1 cellular context compared by ENCODE assay signal in the genomic region with DNA sequence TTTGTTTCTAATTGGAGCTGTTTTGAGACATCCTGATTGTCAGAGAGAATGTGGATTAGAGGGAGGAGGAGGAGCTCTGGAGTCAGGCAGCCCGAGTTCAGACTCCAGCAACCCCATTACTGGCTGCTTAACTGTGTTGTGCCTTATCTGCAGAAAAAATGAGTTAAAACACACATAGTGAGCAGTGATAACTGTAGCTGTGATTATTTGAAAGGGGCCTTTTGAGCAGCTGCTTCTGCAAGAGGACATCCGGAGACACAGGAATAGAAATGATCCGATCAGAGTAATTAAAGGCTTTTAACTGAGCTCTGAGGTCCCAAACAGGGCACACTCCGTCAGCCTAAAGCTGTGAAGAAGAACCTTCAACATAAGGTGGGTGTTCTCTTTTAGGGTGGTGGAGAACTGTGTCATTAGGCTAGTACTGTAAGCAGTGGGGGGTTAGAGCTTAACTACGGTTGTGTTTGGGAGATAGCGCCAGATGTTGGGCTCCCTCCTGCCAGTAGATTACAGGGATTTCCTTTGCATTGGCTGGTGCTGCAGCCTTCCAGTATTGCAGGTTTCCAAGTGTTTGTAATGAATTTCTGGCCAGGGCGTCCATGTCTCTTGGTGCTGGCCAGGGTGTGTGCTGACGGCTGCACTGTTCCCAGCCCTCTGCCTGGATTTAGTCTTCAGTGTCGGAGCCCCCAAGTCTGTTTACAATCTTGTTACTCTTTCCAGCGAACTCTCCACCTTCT.
TF ChIP-seq lines count a peak whose summit lies in the region.

No MANE protein-coding gene starts in this region.

TF ChIP-seq in K562, 482 proteins besides CTCF, POLR2A, EP300 and RAD21 (continued from another document and continues in another):
- TF ChIP-seq, protein P1, sequence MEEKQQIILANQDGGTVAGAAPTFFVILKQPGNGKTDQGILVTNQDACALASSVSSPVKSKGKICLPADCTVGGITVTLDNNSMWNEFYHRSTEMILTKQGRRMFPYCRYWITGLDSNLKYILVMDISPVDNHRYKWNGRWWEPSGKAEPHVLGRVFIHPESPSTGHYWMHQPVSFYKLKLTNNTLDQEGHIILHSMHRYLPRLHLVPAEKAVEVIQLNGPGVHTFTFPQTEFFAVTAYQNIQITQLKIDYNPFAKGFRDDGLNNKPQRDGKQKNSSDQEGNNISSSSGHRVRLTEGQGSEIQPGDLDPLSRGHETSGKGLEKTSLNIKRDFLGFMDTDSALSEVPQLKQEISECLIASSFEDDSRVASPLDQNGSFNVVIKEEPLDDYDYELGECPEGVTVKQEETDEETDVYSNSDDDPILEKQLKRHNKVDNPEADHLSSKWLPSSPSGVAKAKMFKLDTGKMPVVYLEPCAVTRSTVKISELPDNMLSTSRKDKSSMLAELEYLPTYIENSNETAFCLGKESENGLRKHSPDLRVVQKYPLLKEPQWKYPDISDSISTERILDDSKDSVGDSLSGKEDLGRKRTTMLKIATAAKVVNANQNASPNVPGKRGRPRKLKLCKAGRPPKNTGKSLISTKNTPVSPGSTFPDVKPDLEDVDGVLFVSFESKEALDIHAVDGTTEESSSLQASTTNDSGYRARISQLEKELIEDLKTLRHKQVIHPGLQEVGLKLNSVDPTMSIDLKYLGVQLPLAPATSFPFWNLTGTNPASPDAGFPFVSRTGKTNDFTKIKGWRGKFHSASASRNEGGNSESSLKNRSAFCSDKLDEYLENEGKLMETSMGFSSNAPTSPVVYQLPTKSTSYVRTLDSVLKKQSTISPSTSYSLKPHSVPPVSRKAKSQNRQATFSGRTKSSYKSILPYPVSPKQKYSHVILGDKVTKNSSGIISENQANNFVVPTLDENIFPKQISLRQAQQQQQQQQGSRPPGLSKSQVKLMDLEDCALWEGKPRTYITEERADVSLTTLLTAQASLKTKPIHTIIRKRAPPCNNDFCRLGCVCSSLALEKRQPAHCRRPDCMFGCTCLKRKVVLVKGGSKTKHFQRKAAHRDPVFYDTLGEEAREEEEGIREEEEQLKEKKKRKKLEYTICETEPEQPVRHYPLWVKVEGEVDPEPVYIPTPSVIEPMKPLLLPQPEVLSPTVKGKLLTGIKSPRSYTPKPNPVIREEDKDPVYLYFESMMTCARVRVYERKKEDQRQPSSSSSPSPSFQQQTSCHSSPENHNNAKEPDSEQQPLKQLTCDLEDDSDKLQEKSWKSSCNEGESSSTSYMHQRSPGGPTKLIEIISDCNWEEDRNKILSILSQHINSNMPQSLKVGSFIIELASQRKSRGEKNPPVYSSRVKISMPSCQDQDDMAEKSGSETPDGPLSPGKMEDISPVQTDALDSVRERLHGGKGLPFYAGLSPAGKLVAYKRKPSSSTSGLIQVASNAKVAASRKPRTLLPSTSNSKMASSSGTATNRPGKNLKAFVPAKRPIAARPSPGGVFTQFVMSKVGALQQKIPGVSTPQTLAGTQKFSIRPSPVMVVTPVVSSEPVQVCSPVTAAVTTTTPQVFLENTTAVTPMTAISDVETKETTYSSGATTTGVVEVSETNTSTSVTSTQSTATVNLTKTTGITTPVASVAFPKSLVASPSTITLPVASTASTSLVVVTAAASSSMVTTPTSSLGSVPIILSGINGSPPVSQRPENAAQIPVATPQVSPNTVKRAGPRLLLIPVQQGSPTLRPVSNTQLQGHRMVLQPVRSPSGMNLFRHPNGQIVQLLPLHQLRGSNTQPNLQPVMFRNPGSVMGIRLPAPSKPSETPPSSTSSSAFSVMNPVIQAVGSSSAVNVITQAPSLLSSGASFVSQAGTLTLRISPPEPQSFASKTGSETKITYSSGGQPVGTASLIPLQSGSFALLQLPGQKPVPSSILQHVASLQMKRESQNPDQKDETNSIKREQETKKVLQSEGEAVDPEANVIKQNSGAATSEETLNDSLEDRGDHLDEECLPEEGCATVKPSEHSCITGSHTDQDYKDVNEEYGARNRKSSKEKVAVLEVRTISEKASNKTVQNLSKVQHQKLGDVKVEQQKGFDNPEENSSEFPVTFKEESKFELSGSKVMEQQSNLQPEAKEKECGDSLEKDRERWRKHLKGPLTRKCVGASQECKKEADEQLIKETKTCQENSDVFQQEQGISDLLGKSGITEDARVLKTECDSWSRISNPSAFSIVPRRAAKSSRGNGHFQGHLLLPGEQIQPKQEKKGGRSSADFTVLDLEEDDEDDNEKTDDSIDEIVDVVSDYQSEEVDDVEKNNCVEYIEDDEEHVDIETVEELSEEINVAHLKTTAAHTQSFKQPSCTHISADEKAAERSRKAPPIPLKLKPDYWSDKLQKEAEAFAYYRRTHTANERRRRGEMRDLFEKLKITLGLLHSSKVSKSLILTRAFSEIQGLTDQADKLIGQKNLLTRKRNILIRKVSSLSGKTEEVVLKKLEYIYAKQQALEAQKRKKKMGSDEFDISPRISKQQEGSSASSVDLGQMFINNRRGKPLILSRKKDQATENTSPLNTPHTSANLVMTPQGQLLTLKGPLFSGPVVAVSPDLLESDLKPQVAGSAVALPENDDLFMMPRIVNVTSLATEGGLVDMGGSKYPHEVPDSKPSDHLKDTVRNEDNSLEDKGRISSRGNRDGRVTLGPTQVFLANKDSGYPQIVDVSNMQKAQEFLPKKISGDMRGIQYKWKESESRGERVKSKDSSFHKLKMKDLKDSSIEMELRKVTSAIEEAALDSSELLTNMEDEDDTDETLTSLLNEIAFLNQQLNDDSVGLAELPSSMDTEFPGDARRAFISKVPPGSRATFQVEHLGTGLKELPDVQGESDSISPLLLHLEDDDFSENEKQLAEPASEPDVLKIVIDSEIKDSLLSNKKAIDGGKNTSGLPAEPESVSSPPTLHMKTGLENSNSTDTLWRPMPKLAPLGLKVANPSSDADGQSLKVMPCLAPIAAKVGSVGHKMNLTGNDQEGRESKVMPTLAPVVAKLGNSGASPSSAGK (IDR thresholded peaks at IDR 0.05) = no peak
- TF ChIP-seq ATF1 (CRISPR knock-in tag; IDR thresholded peaks at IDR 0.05) (no peak), ATF1 (tag; IDR thresholded peaks at IDR 0.05) (peak; percentile 61), BMI1 (IDR thresholded peaks at IDR 0.05; ENCODE audit: low read length) (no peak), HMG20A (CRISPR knock-in tag; conservative IDR thresholded peaks at IDR 0.05) (no peak), ZNF347 (CRISPR knock-in tag; IDR thresholded peaks at IDR 0.05; ENCODE audit: low read depth) (no peak), ZNF780A (CRISPR knock-in tag; IDR thresholded peaks at IDR 0.05) (no peak), TEAD2 (tag; IDR thresholded peaks at IDR 0.05) (no peak), ERF (CRISPR knock-in tag; IDR thresholded peaks at IDR 0.05) (no peak), TAL1 (IDR thresholded peaks at IDR 0.05) (peak; percentile 94), RBM22 (IDR thresholded peaks at IDR 0.05; ENCODE audit: low read depth, low read length, poor library complexity, severe bottlenecking) (no peak), WHSC1 (IDR thresholded peaks at IDR 0.05; ENCODE audit: low read length) (no peak), MYNN (IDR thresholded peaks at IDR 0.05) (0 out of 2 replicates have a peak, but pooled peaks have one; percentile 32), MYNN (CRISPR knock-in tag; IDR thresholded peaks at IDR 0.05) (no peak), NFYB (IDR thresholded peaks at IDR 0.05; ENCODE audit: extremely low read depth, insufficient read length) (no peak), ARNT (IDR thresholded peaks at IDR 0.05) (peak; percentile 49 to 73; a peak in 1 of 4 replicates), CC2D1A (IDR thresholded peaks at IDR 0.05) (peak; percentile 92; the same call in 1 of the 2 replicates)
- TF ChIP-seq, protein P2, sequence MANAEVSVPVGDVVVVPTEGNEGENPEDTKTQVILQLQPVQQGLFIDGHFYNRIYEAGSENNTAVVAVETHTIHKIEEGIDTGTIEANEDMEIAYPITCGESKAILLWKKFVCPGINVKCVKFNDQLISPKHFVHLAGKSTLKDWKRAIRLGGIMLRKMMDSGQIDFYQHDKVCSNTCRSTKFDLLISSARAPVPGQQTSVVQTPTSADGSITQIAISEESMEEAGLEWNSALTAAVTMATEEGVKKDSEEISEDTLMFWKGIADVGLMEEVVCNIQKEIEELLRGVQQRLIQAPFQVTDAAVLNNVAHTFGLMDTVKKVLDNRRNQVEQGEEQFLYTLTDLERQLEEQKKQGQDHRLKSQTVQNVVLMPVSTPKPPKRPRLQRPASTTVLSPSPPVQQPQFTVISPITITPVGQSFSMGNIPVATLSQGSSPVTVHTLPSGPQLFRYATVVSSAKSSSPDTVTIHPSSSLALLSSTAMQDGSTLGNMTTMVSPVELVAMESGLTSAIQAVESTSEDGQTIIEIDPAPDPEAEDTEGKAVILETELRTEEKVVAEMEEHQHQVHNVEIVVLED (CRISPR knock-in tag; IDR thresholded peaks at IDR 0.05) = no peak
- TF ChIP-seq, protein P3, sequence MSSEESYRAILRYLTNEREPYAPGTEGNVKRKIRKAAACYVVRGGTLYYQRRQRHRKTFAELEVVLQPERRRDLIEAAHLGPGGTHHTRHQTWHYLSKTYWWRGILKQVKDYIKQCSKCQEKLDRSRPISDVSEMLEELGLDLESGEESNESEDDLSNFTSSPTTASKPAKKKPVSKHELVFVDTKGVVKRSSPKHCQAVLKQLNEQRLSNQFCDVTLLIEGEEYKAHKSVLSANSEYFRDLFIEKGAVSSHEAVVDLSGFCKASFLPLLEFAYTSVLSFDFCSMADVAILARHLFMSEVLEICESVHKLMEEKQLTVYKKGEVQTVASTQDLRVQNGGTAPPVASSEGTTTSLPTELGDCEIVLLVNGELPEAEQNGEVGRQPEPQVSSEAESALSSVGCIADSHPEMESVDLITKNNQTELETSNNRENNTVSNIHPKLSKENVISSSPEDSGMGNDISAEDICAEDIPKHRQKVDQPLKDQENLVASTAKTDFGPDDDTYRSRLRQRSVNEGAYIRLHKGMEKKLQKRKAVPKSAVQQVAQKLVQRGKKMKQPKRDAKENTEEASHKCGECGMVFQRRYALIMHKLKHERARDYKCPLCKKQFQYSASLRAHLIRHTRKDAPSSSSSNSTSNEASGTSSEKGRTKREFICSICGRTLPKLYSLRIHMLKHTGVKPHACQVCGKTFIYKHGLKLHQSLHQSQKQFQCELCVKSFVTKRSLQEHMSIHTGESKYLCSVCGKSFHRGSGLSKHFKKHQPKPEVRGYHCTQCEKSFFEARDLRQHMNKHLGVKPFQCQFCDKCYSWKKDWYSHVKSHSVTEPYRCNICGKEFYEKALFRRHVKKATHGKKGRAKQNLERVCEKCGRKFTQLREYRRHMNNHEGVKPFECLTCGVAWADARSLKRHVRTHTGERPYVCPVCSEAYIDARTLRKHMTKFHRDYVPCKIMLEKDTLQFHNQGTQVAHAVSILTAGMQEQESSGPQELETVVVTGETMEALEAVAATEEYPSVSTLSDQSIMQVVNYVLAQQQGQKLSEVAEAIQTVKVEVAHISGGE (CRISPR knock-in tag; IDR thresholded peaks at IDR 0.05) = peak in 1 of 3 experiments; percentile 65; a peak in 2 of 6 replicates
- TF ChIP-seq, protein P4, sequence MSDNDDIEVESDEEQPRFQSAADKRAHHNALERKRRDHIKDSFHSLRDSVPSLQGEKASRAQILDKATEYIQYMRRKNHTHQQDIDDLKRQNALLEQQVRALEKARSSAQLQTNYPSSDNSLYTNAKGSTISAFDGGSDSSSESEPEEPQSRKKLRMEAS (CRISPR knock-in tag; IDR thresholded peaks at IDR 0.05) = 0 out of 2 replicates have a peak, but pooled peaks have one; percentile 18
- TF ChIP-seq, protein P5, sequence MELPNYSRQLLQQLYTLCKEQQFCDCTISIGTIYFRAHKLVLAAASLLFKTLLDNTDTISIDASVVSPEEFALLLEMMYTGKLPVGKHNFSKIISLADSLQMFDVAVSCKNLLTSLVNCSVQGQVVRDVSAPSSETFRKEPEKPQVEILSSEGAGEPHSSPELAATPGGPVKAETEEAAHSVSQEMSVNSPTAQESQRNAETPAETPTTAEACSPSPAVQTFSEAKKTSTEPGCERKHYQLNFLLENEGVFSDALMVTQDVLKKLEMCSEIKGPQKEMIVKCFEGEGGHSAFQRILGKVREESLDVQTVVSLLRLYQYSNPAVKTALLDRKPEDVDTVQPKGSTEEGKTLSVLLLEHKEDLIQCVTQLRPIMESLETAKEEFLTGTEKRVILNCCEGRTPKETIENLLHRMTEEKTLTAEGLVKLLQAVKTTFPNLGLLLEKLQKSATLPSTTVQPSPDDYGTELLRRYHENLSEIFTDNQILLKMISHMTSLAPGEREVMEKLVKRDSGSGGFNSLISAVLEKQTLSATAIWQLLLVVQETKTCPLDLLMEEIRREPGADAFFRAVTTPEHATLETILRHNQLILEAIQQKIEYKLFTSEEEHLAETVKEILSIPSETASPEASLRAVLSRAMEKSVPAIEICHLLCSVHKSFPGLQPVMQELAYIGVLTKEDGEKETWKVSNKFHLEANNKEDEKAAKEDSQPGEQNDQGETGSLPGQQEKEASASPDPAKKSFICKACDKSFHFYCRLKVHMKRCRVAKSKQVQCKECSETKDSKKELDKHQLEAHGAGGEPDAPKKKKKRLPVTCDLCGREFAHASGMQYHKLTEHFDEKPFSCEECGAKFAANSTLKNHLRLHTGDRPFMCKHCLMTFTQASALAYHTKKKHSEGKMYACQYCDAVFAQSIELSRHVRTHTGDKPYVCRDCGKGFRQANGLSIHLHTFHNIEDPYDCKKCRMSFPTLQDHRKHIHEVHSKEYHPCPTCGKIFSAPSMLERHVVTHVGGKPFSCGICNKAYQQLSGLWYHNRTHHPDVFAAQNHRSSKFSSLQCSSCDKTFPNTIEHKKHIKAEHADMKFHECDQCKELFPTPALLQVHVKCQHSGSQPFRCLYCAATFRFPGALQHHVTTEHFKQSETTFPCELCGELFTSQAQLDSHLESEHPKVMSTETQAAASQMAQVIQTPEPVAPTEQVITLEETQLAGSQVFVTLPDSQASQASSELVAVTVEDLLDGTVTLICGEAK (IDR thresholded peaks at IDR 0.05) = no peak
- TF ChIP-seq, protein P5 (CRISPR knock-in tag; IDR thresholded peaks at IDR 0.05) = no peak
